17 cellular contexts compared by ENCODE assay signal in genomic region chr17:57478433-57478832, GRCh38.
DNase-seq lines count a peak whose midpoint lies in the region; ATAC-seq and TF ChIP-seq lines count a peak whose summit lies in the region.
"Had no signal": no experiment of that assay in that cellular context is flagged by ENCODE, and none has a peak within 500 bp of the region (broad histone marks: within the 10 kb centered on the region; RNA-seq: fewer than 3 reads in every experiment).

No MANE protein-coding gene starts in this region.

- no peak for ATAC-seq in activated naive CD8-positive, alpha-beta T cell treated with anti-CD3 and anti-CD28 coated beads, Interleukin-2, amount 50 U/mL, for 24 hours
- ATAC-seq in right lobe of liver = peak; percentile 47 to 85 (median 56)
- no peak for ATAC-seq in GM21526 (IDR thresholded peaks at IDR 0.05; ENCODE audit: low FRiP score, unreplicated experiment)
- ATAC-seq in activated CD8-positive, alpha-beta T cell treated with anti-CD3 and anti-CD28 coated beads, Interleukin-2, amount 10 ng/mL, durations not matched to agents 7 days and 5 days = no peak
- ATAC-seq: gastrocnemius medialis, T-cell had no signal

- H3K4me1 ChIP-seq in fibroblast of lung (ENCODE audit: control insufficient read depth, extremely low read depth, insufficient read depth, low read length) = no peaks in the 10 kb centered on the region
- no peaks in the 10 kb centered on the region for H3K4me1 ChIP-seq in right lobe of liver
- peaks cover 54% of the 10 kb centered on the region for H3K4me1 ChIP-seq in testis

- H3K9ac ChIP-seq in fibroblast of lung (ENCODE audit: insufficient read depth, low read length) = no peak overlapping the region

- H3K27ac ChIP-seq in fibroblast of lung (ENCODE audit: insufficient read depth, low read length) (no peak overlapping the region), right lobe of liver (no peak overlapping the region), testis (peak overlapping the region; percentile 84 to 86)
- H3K27ac ChIP-seq: gastrocnemius medialis had no signal

- H3K4me3 Mint-ChIP-seq in activated naive CD8-positive, alpha-beta T cell treated with anti-CD3 and anti-CD28 coated beads, Interleukin-2, amount 50 U/mL, for 24 hours = no peak overlapping the region
- H3K4me3 Mint-ChIP-seq in activated CD8-positive, alpha-beta T cell treated with anti-CD3 and anti-CD28 coated beads, Interleukin-2, amount 10 ng/mL, durations not matched to agents 7 days and 5 days = no peak overlapping the region
- H3K4me3 Mint-ChIP-seq: activated naive CD8-positive, alpha-beta T cell treated with anti-CD3 and anti-CD28 coated beads, Interleukin-2, amount 10 ng/mL, durations not matched to agents 7 days and 5 days; T-cell had no signal

- peaks cover 4% of the 10 kb centered on the region for H3K27me3 ChIP-seq in fibroblast of lung (ENCODE audit: control insufficient read depth, insufficient read depth, low read length)
- H3K27me3 ChIP-seq in right lobe of liver = no peaks in the 10 kb centered on the region
- H3K27me3 ChIP-seq in testis = no peaks in the 10 kb centered on the region
- H3K27me3 ChIP-seq: gastrocnemius medialis had no signal

- POLR2A ChIA-PET in activated CD8-positive, alpha-beta T cell treated with anti-CD3 and anti-CD28 coated beads, Interleukin-2, amount 10 ng/mL, durations not matched to agents 7 days and 5 days (lab: Charles Lee) = no interaction called here

- TF ChIP-seq POLR2A in right lobe of liver (IDR thresholded peaks at IDR 0.05) (no peak), testis (IDR thresholded peaks at IDR 0.05) (no peak)

- TF ChIP-seq CTCF in fibroblast of lung (conservative IDR thresholded peaks at IDR 0.05 in 1 of 2, IDR thresholded peaks at IDR 0.05 in 1 of 2; ENCODE audit: low read depth in 1 of 2, low read length in 2 of 2) (no peak), right lobe of liver (IDR thresholded peaks at IDR 0.05) (no peak), testis (IDR thresholded peaks at IDR 0.05) (no peak)

- CTCF ChIA-PET in activated CD8-positive, alpha-beta T cell treated with anti-CD3 and anti-CD28 coated beads, Interleukin-2, amount 10 ng/mL, durations not matched to agents 7 days and 5 days (lab: Charles Lee) = interaction anchor here (5.3 kb wide), 1 partner anchor 235 kb away, joined by 21 read pairs; no protein-coding TSS in a partner anchor

- H3K9me3 ChIP-seq in fibroblast of lung (ENCODE audit: control insufficient read depth, insufficient read depth, low read depth, low read length) (no peaks in the 10 kb centered on the region), right lobe of liver (no peaks in the 10 kb centered on the region), testis (no peaks in the 10 kb centered on the region)
- H3K9me3 ChIP-seq: gastrocnemius medialis had no signal

- no peaks in the 10 kb centered on the region for H3K27me3 Mint-ChIP-seq in activated naive CD8-positive, alpha-beta T cell treated with anti-CD3 and anti-CD28 coated beads, Interleukin-2, amount 50 U/mL, for 24 hours
- no peaks in the 10 kb centered on the region for H3K27me3 Mint-ChIP-seq in activated CD8-positive, alpha-beta T cell treated with anti-CD3 and anti-CD28 coated beads, Interleukin-2, amount 10 ng/mL, durations not matched to agents 7 days and 5 days (ENCODE audit: low read depth)
- H3K27me3 Mint-ChIP-seq: activated naive CD8-positive, alpha-beta T cell treated with anti-CD3 and anti-CD28 coated beads, Interleukin-2, amount 10 ng/mL, durations not matched to agents 7 days and 5 days; T-cell had no signal

- peaks cover 7% of the 10 kb centered on the region for H3K36me3 Mint-ChIP-seq in activated naive CD8-positive, alpha-beta T cell treated with anti-CD3 and anti-CD28 coated beads, Interleukin-2, amount 50 U/mL, for 24 hours (ENCODE audit: low read depth)
- H3K36me3 Mint-ChIP-seq in activated CD8-positive, alpha-beta T cell treated with anti-CD3 and anti-CD28 coated beads, Interleukin-2, amount 10 ng/mL, durations not matched to agents 7 days and 5 days (ENCODE audit: low read depth) = peaks cover 12% of the 10 kb centered on the region

- H3K4me2 ChIP-seq in fibroblast of lung (ENCODE audit: extremely low read depth, insufficient read depth, low read length) = no peak overlapping the region

- WGBS in right lobe of liver (ENCODE audit: insufficient coverage, low coverage, low lambda C conversion rate, missing lambda C conversion rate) = 74% methylated on average over 3 of the region's 6 CpGs
- 29 to 35% methylated on average over 6 of the region's 6 CpGs for WGBS in testis, 2 donors

- H3K36me3 ChIP-seq in fibroblast of lung (ENCODE audit: control insufficient read depth, insufficient read depth, low read length) = no peaks in the 10 kb centered on the region
- no peaks in the 10 kb centered on the region for H3K36me3 ChIP-seq in right lobe of liver
- no peaks in the 10 kb centered on the region for H3K36me3 ChIP-seq in testis (ENCODE audit: low read depth, missing control alignments)
- H3K36me3 ChIP-seq: gastrocnemius medialis had no signal

- H3K4me3 ChIP-seq in fibroblast of lung (replicated peaks in 1 of 4; ENCODE audit: control extremely low read depth in 1 of 4, insufficient read depth in 1 of 4, low read depth in 3 of 4, low read length in 4 of 4) (no peak overlapping the region), right lobe of liver (no peak overlapping the region), testis (no peak overlapping the region)
- H3K4me3 ChIP-seq: gastrocnemius medialis had no signal

- no peak overlapping the region for H2AFZ ChIP-seq in fibroblast of lung (ENCODE audit: low read length)

- H3K4me1 Mint-ChIP-seq in activated naive CD8-positive, alpha-beta T cell treated with anti-CD3 and anti-CD28 coated beads, Interleukin-2, amount 50 U/mL, for 24 hours = peaks cover 27% of the 10 kb centered on the region
- H3K4me1 Mint-ChIP-seq in activated CD8-positive, alpha-beta T cell treated with anti-CD3 and anti-CD28 coated beads, Interleukin-2, amount 10 ng/mL, durations not matched to agents 7 days and 5 days (ENCODE audit: low read depth) = peaks cover 39% of the 10 kb centered on the region

- H3K9me3 Mint-ChIP-seq in activated naive CD8-positive, alpha-beta T cell treated with anti-CD3 and anti-CD28 coated beads, Interleukin-2, amount 50 U/mL, for 24 hours = no peaks in the 10 kb centered on the region
- no peaks in the 10 kb centered on the region for H3K9me3 Mint-ChIP-seq in activated CD8-positive, alpha-beta T cell treated with anti-CD3 and anti-CD28 coated beads, Interleukin-2, amount 10 ng/mL, durations not matched to agents 7 days and 5 days (ENCODE audit: insufficient read depth)
- H3K9me3 Mint-ChIP-seq: activated naive CD8-positive, alpha-beta T cell treated with anti-CD3 and anti-CD28 coated beads, Interleukin-2, amount 10 ng/mL, durations not matched to agents 7 days and 5 days; T-cell had no signal

- no peak for DNase-seq in activated naive CD8-positive, alpha-beta T cell treated with anti-CD3 and anti-CD28 coated beads, Interleukin-2, amount 50 U/mL, for 24 hours
- peak; percentile 75 to 96 for DNase-seq in fibroblast of lung (ENCODE audit: low read depth in 2 of 2)
- DNase-seq in right lobe of liver = no peak
- peak; percentile 87 for DNase-seq in testis
- DNase-seq in activated CD8-positive, alpha-beta T cell treated with anti-CD3 and anti-CD28 coated beads, Interleukin-2, amount 10 ng/mL, durations not matched to agents 7 days and 5 days = no peak
- no peak for DNase-seq in DMS53 (lab: John Stamatoyannopoulos, UW)
- DNase-seq: activated CD4-positive, alpha-beta T cell treated with anti-CD3 and anti-CD28 coated beads, Interleukin-2, amount 50 U/mL, for 48 hours; activated naive CD8-positive, alpha-beta T cell treated with anti-CD3 and anti-CD28 coated beads, Interleukin-2, amount 10 ng/mL, durations not matched to agents 7 days and 5 days; activated T-cell treated with anti-CD3 and anti-CD28 coated beads, Interleukin-2, amount 50 U/mL, for 48 hours; gastrocnemius medialis; MV-4-11; NCI-H2081 treated with DMSO at 0.1 percent for 48 hours; NCI-H69; occipital lobe; RPMI8226; T-cell had no signal

- no peaks in the 10 kb centered on the region for H3K79me2 ChIP-seq in fibroblast of lung (ENCODE audit: control insufficient read depth, insufficient read depth, low read length)

- H4K20me1 ChIP-seq in fibroblast of lung (ENCODE audit: control insufficient read depth, extremely low read depth, insufficient read depth, low read length) = no peaks in the 10 kb centered on the region

- peak overlapping the region; percentile 9 for H3K27ac Mint-ChIP-seq in activated naive CD8-positive, alpha-beta T cell treated with anti-CD3 and anti-CD28 coated beads, Interleukin-2, amount 50 U/mL, for 24 hours
- no peak overlapping the region for H3K27ac Mint-ChIP-seq in activated CD8-positive, alpha-beta T cell treated with anti-CD3 and anti-CD28 coated beads, Interleukin-2, amount 10 ng/mL, durations not matched to agents 7 days and 5 days
- H3K27ac Mint-ChIP-seq: T-cell had no signal

- intact Hi-C loops in right lobe of liver (cut with DNase I) (no loop called here), testis (cut with DNase I; ENCODE audit: low total_unique reads) (no loop called here)

Comparison
In these comparisons a context has a peak if more than half of its experiments do, and no peak if none do; other contexts are left out.
1. ATAC-seq: peak in right lobe of liver (4 of 4); none in activated naive CD8-positive, alpha-beta T cell treated with anti-CD3 and anti-CD28 coated beads, Interleukin-2, amount 50 U/mL, for 24 hours (single experiment), GM21526 (single experiment) and activated CD8-positive, alpha-beta T cell treated with anti-CD3 and anti-CD28 coated beads, Interleukin-2, amount 10 ng/mL, durations not matched to agents 7 days and 5 days (single experiment).
2. DNase-seq: peak in fibroblast of lung (2 of 2) and testis (single experiment); none in activated naive CD8-positive, alpha-beta T cell treated with anti-CD3 and anti-CD28 coated beads, Interleukin-2, amount 50 U/mL, for 24 hours (single experiment), right lobe of liver (0 of 3), activated CD8-positive, alpha-beta T cell treated with anti-CD3 and anti-CD28 coated beads, Interleukin-2, amount 10 ng/mL, durations not matched to agents 7 days and 5 days (single experiment) and DMS53 (single experiment).
3. H3K27ac ChIP-seq: peak in testis (2 of 2); none in fibroblast of lung (single experiment) and right lobe of liver (0 of 3).